ENCODE assay signal across 24 cellular contexts in the genomic region with DNA sequence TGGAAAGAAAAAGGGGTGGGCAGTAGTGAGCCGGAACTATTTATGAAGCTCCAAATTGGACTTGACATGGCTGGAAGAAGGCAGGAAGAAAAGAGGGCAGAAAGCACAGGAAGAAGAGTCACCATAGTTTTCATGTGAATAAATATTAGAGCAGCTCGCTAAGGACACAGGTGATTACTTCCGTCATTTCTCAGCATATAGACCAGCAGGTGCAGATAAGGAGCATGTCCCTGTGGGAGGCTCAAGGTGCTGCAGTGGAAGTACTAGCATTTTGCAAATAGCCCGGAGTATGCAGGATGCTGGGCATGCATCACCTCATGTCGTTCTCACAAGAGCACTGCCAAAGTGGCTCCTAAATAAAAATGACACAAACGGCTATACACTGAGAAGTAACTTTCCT.
"Had no signal": no experiment of that assay in that cellular context is flagged by ENCODE, and none has a peak within 500 bp of the region (broad histone marks: within the 10 kb centered on the region; RNA-seq: fewer than 3 reads in every experiment).

No MANE protein-coding gene starts in this region.

- H3K9me3 ChIP-seq: gastrocnemius medialis, left ventricle myocardium inferior, spleen, testis, vagina had no signal

- ATAC-seq: gastrocnemius medialis; right cardiac atrium; stimulated activated naive CD8-positive, alpha-beta T cell treated with anti-CD3 and anti-CD28 coated beads, Interleukin-15, Interleukin-2, amounts not matched to agents 100 U/mL and 50 U/mL, for 24 hours had no signal

- H3K4me3 ChIP-seq: coronary artery, dorsolateral prefrontal cortex, gastrocnemius medialis, left ventricle myocardium inferior, lung, spleen, testis, vagina had no signal

- H3K27me3 ChIP-seq: dorsolateral prefrontal cortex, gastrocnemius medialis, testis, vagina had no signal

- H3K36me3 ChIP-seq: brain microvascular endothelial cell, gastrocnemius medialis, left ventricle myocardium inferior, spleen, vagina had no signal

- H3K27ac ChIP-seq: brain microvascular endothelial cell, coronary artery, dorsolateral prefrontal cortex, gastrocnemius medialis, left ventricle myocardium inferior, spleen, testis, vagina, VCaP had no signal

- DNase-seq: activated CD4-positive, alpha-beta memory T cell treated with anti-CD3 and anti-CD28 coated beads for 36 hours; activated CD4-positive, alpha-beta T cell treated with anti-CD3 and anti-CD28 coated beads, Interleukin-2, amount 10 ng/mL, durations not matched to agents 24 days and 14 days; activated CD8-positive, alpha-beta memory T cell treated with anti-CD3 and anti-CD28 coated beads, Interleukin-2, amount 50 U/mL, for 4 hours; activated effector memory CD4-positive, alpha-beta T cell treated with anti-CD3 and anti-CD28 coated beads, Interleukin-2, amount 50 U/mL, for 16 hours; activated naive CD4-positive, alpha-beta T cell treated with anti-CD3 and anti-CD28 coated beads, Interleukin-2, amount 50 U/mL, for 16 hours; activated T-cell treated with anti-CD3 and anti-CD28 coated beads, Interleukin-2, amount 50 U/mL, for 1 hour; amniotic stem cell; brain microvascular endothelial cell; dorsolateral prefrontal cortex; effector memory CD4-positive, alpha-beta T cell; erythroblast; gastrocnemius medialis; glutamatergic neuron; left ventricle myocardium inferior; posterior cingulate gyrus; right cardiac atrium; spleen; stimulated activated naive CD8-positive, alpha-beta T cell treated with anti-CD3 and anti-CD28 coated beads, Interleukin-15, Interleukin-2, amounts not matched to agents 100 U/mL and 50 U/mL, for 24 hours; T-helper 9 cell; testis had no signal

- H3K4me1 ChIP-seq: gastrocnemius medialis, left ventricle myocardium inferior, testis, vagina had no signal
